Comparison of ENCODE assay signal across 9 cellular contexts in the genomic region with DNA sequence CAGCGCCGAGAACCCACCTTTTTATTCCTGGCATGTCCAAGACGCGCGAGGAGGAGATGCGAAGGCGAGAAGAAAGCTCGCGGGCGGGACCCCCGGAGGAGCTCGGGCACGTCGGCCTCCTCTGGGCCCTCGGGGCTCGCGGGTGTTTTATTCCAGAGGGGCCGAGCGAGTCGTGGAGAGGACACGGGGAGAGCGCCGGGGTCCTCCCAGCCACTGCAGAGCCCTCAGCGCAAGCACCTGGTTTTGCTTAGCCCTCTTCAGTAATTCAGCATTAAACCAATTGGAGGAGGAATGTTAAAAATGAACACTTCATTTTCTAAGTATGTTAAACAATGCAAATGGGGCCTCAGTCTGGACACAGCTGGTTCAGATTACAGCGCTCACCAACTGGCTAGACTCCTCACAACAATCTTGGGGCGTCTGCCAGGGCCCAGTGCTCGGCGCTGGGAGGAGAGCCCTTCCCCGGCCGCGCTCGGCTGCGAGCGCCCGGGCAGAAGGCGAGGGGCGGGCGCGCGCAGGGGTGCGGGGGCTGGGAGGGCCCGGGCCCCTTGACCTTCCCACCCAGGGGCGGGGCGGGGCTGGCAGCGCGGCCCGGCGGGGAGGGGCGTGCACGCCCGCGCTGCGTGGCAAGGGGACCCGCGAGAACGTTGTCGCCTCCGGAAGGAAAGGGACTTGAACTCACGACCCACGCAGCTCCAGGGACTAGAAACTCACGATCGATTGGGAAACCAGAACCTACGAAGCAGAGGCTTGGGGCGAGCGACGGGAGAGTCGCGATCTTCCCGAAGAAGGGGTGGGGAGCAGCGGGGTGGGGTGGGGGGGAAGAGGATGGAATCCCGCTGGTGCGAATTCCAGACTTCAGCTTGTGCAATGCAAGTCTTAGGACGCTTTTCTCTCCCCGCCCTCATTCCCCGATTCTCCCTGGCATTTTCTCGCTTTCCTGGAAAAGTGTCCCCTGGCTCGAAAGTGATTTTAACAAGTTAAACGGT. TPM values are rescaled to one million over a fixed set of nuclear protein-coding genes. Genes with fewer than 3 reads are reported as not detected.
A peak's percentile ranks its signal among the peaks of the same experiment; 100 is the strongest.
DNase-seq lines count a peak whose midpoint lies in the region; ATAC-seq, FAIRE-seq and TF ChIP-seq lines count a peak whose summit lies in the region.
"Had no signal": no experiment of that assay in that cellular context is flagged by ENCODE, and none has a peak within 500 bp of the region (broad histone marks: within the 10 kb centered on the region; RNA-seq: fewer than 3 reads in every experiment).

Gene FBLN5 (minus strand): TSS at position 499 of the 989 bp plus-strand sequence. CDS start 465 bp downstream, at position 34.

- peak; percentile 11 for DNase-seq in NCI-H2227 (lab: John Stamatoyannopoulos, UW; ENCODE audit: unreplicated experiment)
- no peak for DNase-seq in NCI-H2227 treated with DMSO at 0.1 percent for 48 hours (lab: John Stamatoyannopoulos, UW)
- DNase-seq in activated CD4-positive, alpha-beta memory T cell treated with anti-CD3 and anti-CD28 coated beads for 36 hours = peak; percentile 46
- peak; percentile 3 to 72 for DNase-seq in H1 (ENCODE audit: low read depth in 1 of 2, low spot score in 2 of 2)
- peak; percentile 30 for DNase-seq in medulla oblongata (ENCODE audit: extremely low spot score)
- peak; percentile 17 for DNase-seq in stimulated activated CD8-positive, alpha-beta memory T cell treated with anti-CD3 and anti-CD28 coated beads, Interleukin-12 subunit alpha, Interleukin-12 subunit beta, amount 100 ng/mL, for 4 hours (ENCODE audit: low read depth)
- no peak for DNase-seq in glomerular visceral epithelial cell (ENCODE audit: extremely low spot score)

- peaks cover 27% of the 10 kb centered on the region for H3K27me3 Mint-ChIP-seq in activated CD4-positive, alpha-beta memory T cell treated with anti-CD3 and anti-CD28 coated beads for 36 hours

- peak within 1 kb of the TSS; percentile 86 for H4K91ac ChIP-seq in H1 (replicated peaks; ENCODE audit: insufficient read length, low read length)

- TF ChIP-seq EP300 in H1 (IDR thresholded peaks at IDR 0.05; ENCODE audit: borderline replicate concordance in 1 of 2, low read depth in 2 of 2, low read length in 2 of 2) = no peak

- peak within 1 kb of the TSS; percentile 70 for H3K4me3 Mint-ChIP-seq in activated CD4-positive, alpha-beta memory T cell treated with anti-CD3 and anti-CD28 coated beads for 36 hours

- no peak within 1 kb of the TSS for H2BK15ac ChIP-seq in H1 (ENCODE audit: low read length)

- H3K4me3 ChIP-seq in H1 (ENCODE audit: extremely low read depth in 1 of 4, insufficient read depth in 2 of 4, low read depth in 3 of 4, low read length in 4 of 4) = peak within 1 kb of the TSS; percentile 34 to 79 (median 56)

- H3K18ac ChIP-seq in H1 (ENCODE audit: extremely low read depth, low read length) = no peak within 1 kb of the TSS

- no peak within 1 kb of the TSS for H3K56ac ChIP-seq in H1 (replicated peaks; ENCODE audit: insufficient read length, low read depth, low read length)

- H2BK12ac ChIP-seq in H1 (ENCODE audit: low read depth, low read length) = peak within 1 kb of the TSS; percentile 94; the same call in 1 of the 2 replicates

- H3K23ac ChIP-seq in H1 (ENCODE audit: insufficient read length) = no peak within 1 kb of the TSS

- H2AK5ac ChIP-seq in H1 (ENCODE audit: low read depth, low read length) = no peak within 1 kb of the TSS

- no peaks in the 10 kb centered on the region for H3K36me3 Mint-ChIP-seq in activated CD4-positive, alpha-beta memory T cell treated with anti-CD3 and anti-CD28 coated beads for 36 hours

- FAIRE-seq in H1 (lab: Jason Lieb, UNC) = no peak
- FAIRE-seq: G401.6 had no signal

- no peaks in the 10 kb centered on the region for H3K79me2 ChIP-seq in H1 (ENCODE audit: control insufficient read depth in 1 of 2, insufficient read depth in 2 of 2, low read length in 2 of 2)

- no peak within 1 kb of the TSS for H3K4ac ChIP-seq in H1 (replicated peaks; ENCODE audit: insufficient read length, low read depth, low read length)

- intact Hi-C loops in activated CD4-positive, alpha-beta memory T cell treated with anti-CD3 and anti-CD28 coated beads for 36 hours (cut with micrococcal nuclease) = loop anchor here (5.0 kb wide), 1 partner anchor 50 kb away; no protein-coding TSS in a partner anchor

- H2BK20ac ChIP-seq in H1 (ENCODE audit: low read length) = no peak within 1 kb of the TSS

- peaks cover 13% of the 10 kb centered on the region for H3K4me1 Mint-ChIP-seq in activated CD4-positive, alpha-beta memory T cell treated with anti-CD3 and anti-CD28 coated beads for 36 hours (ENCODE audit: low read depth)

- no peak within 1 kb of the TSS for H3K27ac Mint-ChIP-seq in activated CD4-positive, alpha-beta memory T cell treated with anti-CD3 and anti-CD28 coated beads for 36 hours

- no peaks in the 10 kb centered on the region for H3K36me3 ChIP-seq in H1 (ENCODE audit: control insufficient read depth in 2 of 4, insufficient read depth in 4 of 4, low read length in 3 of 4)

- no peaks in the 10 kb centered on the region for H3K9me3 ChIP-seq in H1 (ENCODE audit: insufficient read depth in 2 of 2, low read depth in 1 of 2, low read length in 1 of 2)

- no peaks in the 10 kb centered on the region for H4K20me1 ChIP-seq in H1 (replicated peaks in 1 of 2; ENCODE audit: control insufficient read depth in 1 of 2, insufficient read depth in 2 of 2, low read length in 2 of 2)

- no peak for TF ChIP-seq RAD21 in H1 (IDR thresholded peaks at IDR 0.05 in 1 of 2, conservative IDR thresholded peaks at IDR 0.05 in 1 of 2; ENCODE audit: low read depth in 2 of 2, low read length in 2 of 2)

- peaks cover 4 to 25% (median 16%) of the 10 kb centered on the region in 4 experiments for H3K27me3 ChIP-seq in H1 (replicated peaks in 1 of 4; ENCODE audit: control insufficient read depth in 3 of 4, extremely low read depth in 1 of 4, insufficient read depth in 3 of 4, low read length in 3 of 4)

- H2BK120ac ChIP-seq in H1 (replicated peaks; ENCODE audit: low read depth, low read length) = no peak within 1 kb of the TSS

- no peak within 1 kb of the TSS for H2BK5ac ChIP-seq in H1 (ENCODE audit: low read depth, low read length)

- TF ChIP-seq POLR2A in H1 (IDR thresholded peaks at IDR 0.05; ENCODE audit: control extremely low read depth in 1 of 2, low read depth in 2 of 2, low read length in 2 of 2) = no peak

- no peak within 1 kb of the TSS for H3K27ac ChIP-seq in H1 (ENCODE audit: low read depth, low read length)

- no peak for TF ChIP-seq CTCF in H1 (IDR thresholded peaks at IDR 0.05; ENCODE audit: control extremely low read depth in 1 of 3, insufficient read depth in 1 of 3, low read depth in 1 of 3, low read length in 3 of 3)

- H3K79me1 ChIP-seq in H1 (ENCODE audit: low read depth, low read length) = no peaks in the 10 kb centered on the region

- no peaks in the 10 kb centered on the region for H3K9me3 Mint-ChIP-seq in activated CD4-positive, alpha-beta memory T cell treated with anti-CD3 and anti-CD28 coated beads for 36 hours

- CTCF ChIA-PET in activated CD4-positive, alpha-beta memory T cell treated with anti-CD3 and anti-CD28 coated beads for 36 hours (lab: Charles Lee) = interaction anchor here (0.7 to 0.9 kb wide), 2 partner anchors 41 to 49 kb away, joined by 3 to 5 read pairs; no protein-coding TSS in a partner anchor
- CTCF ChIA-PET in H1 (lab: Charles Lee; ENCODE audit: partially characterized antibody) = interaction anchor here (0.5 to 2.6 kb wide), 8 partner anchors 22 to 292 kb away, joined by 3 to 8 read pairs (median 4); no protein-coding TSS in a partner anchor

- no peak within 1 kb of the TSS for H4K5ac ChIP-seq in H1 (ENCODE audit: insufficient read length, low read depth, low read length)

- no peak within 1 kb of the TSS for H3K14ac ChIP-seq in H1 (ENCODE audit: insufficient read length)

- H3K9ac ChIP-seq in H1 (replicated peaks in 1 of 4; ENCODE audit: extremely low read depth in 1 of 4, low read depth in 3 of 4, low read length in 3 of 4) = peak within 1 kb of the TSS in 2 of 4 experiments; percentile 25 to 44; a peak in 1 of 7 replicates

- no peak within 1 kb of the TSS for H4K8ac ChIP-seq in H1 (ENCODE audit: extremely low read depth, insufficient read depth, low read length)

- peaks cover 0 to 4% (median 0%) of the 10 kb centered on the region in 4 experiments; a peak in 2 of 7 replicates for H3K4me1 ChIP-seq in H1 (replicated peaks in 1 of 4; ENCODE audit: control insufficient read depth in 3 of 4, insufficient read depth in 4 of 4, low read length in 3 of 4)

- H3K4me2 ChIP-seq in H1 (ENCODE audit: insufficient read depth in 1 of 2, low read depth in 2 of 2, low read length in 2 of 2) = peak within 1 kb of the TSS; percentile 63 to 87

- WGBS in H1 (ENCODE audit: extremely low coverage in 1 of 2, insufficient coverage in 1 of 2, insufficient read length in 1 of 2, insufficient replicate concordance in 2 of 2, low coverage in 1 of 2, low lambda C conversion rate in 2 of 2, missing lambda C conversion rate in 1 of 2), 2 experiments = 6% methylated on average over 47 of the region's 78 CpGs; no CpG with 5 or more reads in 1 of the 2 experiments

- peaks cover 8% of the 10 kb centered on the region; the same call in 1 of the 2 replicates for H3K23me2 ChIP-seq in H1 (ENCODE audit: low read depth, low read length)

- POLR2A ChIA-PET in activated CD4-positive, alpha-beta memory T cell treated with anti-CD3 and anti-CD28 coated beads for 36 hours (lab: Charles Lee) = interaction anchor here (0.5 kb wide), 1 partner anchor 1195 kb away, joined by 5 read pairs; no protein-coding TSS in a partner anchor
- POLR2A ChIA-PET in H1 (lab: Charles Lee; ENCODE audit: partially characterized antibody) = interaction anchor here (0.7 to 2.6 kb wide), 5 partner anchors 9 to 438 kb away, joined by 3 to 8 read pairs (median 3); partner anchors contain the start of gene PPP4R3A

- no peak for ATAC-seq in GM19455 (IDR thresholded peaks at IDR 0.05; ENCODE audit: unreplicated experiment)

- H2AFZ ChIP-seq in H1 (ENCODE audit: low read length) = peak within 1 kb of the TSS; percentile 96

TF ChIP-seq in H1, 55 proteins besides CTCF, POLR2A, EP300 and RAD21 (continues in another document):
- TF ChIP-seq CBX5 (IDR thresholded peaks at IDR 0.05; ENCODE audit: low read depth, low read length) = no peak
- TF ChIP-seq EZH2 (IDR thresholded peaks at IDR 0.05; ENCODE audit: low read depth, low read length, severe bottlenecking) = no peak
- TF ChIP-seq CEBPB (IDR thresholded peaks at IDR 0.05; ENCODE audit: low read depth, low read length) = peak; percentile 65

RNA-seq across cellular contexts. Expression of gene FBLN5, which starts in this region (rescaled TPM):
- 1 to 10 TPM; 1.9 TPM for total RNA-seq in activated CD4-positive, alpha-beta memory T cell treated with anti-CD3 and anti-CD28 coated beads for 36 hours
- total RNA-seq in H1 (2021; fragmentation: NEBNext Ultra II Directional; extraction: Animal tissue kit (Norgen Biotek cat#: 25700)) = 3.5 and 4.2 TPM in 2 replicates
- 0.88 and 1.1 TPM in 2 replicates for polyA plus RNA-seq in H1 (2011; rRNA removed)
- 0.57 TPM for polyA plus RNA-seq in H1 (2011; cell fraction: cytosol; rRNA removed)
- polyA plus RNA-seq in H1 (2011; cell fraction: nucleus; rRNA removed) = 1.3 TPM
- polyA plus RNA-seq in H1 (2012, experiment 1 of 2) = 1.9 to 2.1 TPM (median 2.0 TPM) in 4 replicates
- 2.2 TPM for polyA plus RNA-seq in H1 (2012, experiment 2 of 2)
- polyA plus RNA-seq in H1 (2013, experiment 1 of 2) = 5.7 TPM
- 6.3 TPM for polyA plus RNA-seq in H1 (2013, experiment 2 of 2)
- polyA minus RNA-seq in H1 (2011; rRNA and poly(A)+ RNA removed) = 1.2 and 1.7 TPM in 2 replicates
- polyA minus RNA-seq in H1 (2011; cell fraction: cytosol; rRNA and poly(A)+ RNA removed) = not detected
- polyA minus RNA-seq in H1 (2011; cell fraction: nucleus; rRNA and poly(A)+ RNA removed) = 1.4 TPM

Comparison
In these comparisons a context has a peak if more than half of its experiments do, and no peak if none do; other contexts are left out.
1. DNase-seq: peak in NCI-H2227 (single experiment), activated CD4-positive, alpha-beta memory T cell treated with anti-CD3 and anti-CD28 coated beads for 36 hours (single experiment), H1 (2 of 2), medulla oblongata (single experiment) and stimulated activated CD8-positive, alpha-beta memory T cell treated with anti-CD3 and anti-CD28 coated beads, Interleukin-12 subunit alpha, Interleukin-12 subunit beta, amount 100 ng/mL, for 4 hours (single experiment); none in NCI-H2227 treated with DMSO at 0.1 percent for 48 hours (single experiment) and glomerular visceral epithelial cell (single experiment).